Comparison of ENCODE assay signal across 2 cellular contexts in the genomic region with DNA sequence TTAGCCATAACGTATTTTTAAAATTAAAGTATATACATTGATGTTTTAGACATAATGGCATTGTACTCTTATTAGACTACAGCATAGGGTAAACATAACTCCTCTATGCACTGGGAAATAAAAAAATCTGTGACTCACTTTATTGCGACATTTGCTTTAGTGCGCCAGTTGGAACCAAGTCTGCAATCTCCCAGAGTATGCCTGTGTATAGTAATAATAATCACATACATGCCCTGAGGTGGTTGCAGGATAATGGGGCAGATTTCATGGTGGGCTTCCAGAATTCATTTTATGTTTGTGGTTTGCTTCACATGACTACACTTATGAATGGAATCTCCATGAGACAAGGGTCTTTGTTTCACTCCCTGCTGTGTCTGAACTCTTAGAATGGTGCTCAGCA.
TF ChIP-seq lines count a peak whose summit lies in the region.

No MANE protein-coding gene starts in this region.

TF ChIP-seq in IMR-90, 13 proteins besides CTCF, POLR2A, EP300 and RAD21:
- TF ChIP-seq RCOR1 (IDR thresholded peaks at IDR 0.05; ENCODE audit: insufficient replicate concordance, low read length): no peak
- no peak for TF ChIP-seq NFE2L2 (IDR thresholded peaks at IDR 0.05; ENCODE audit: low read depth, low read length)
- no peak for TF ChIP-seq CHD1 (IDR thresholded peaks at IDR 0.05; ENCODE audit: low read depth, low read length)
- TF ChIP-seq CEBPB (IDR thresholded peaks at IDR 0.05; ENCODE audit: low read depth, low read length): peak; percentile 86
- TF ChIP-seq FOS (IDR thresholded peaks at IDR 0.05; ENCODE audit: low read depth, low read length): no peak
- no peak for TF ChIP-seq RFX5 (IDR thresholded peaks at IDR 0.05; ENCODE audit: low read depth, low read length)
- no peak for TF ChIP-seq BHLHE40 (IDR thresholded peaks at IDR 0.05; ENCODE audit: low read depth, low read length)

TF ChIP-seq in SK-N-SH treated with all-trans-retinoic acid at 6 μM for 48 hours, 23 proteins besides CTCF, POLR2A, EP300 and RAD21:
- TF ChIP-seq OSR1 (CRISPR knock-in tag; IDR thresholded peaks at IDR 0.05): no peak
- TF ChIP-seq, protein P1, sequence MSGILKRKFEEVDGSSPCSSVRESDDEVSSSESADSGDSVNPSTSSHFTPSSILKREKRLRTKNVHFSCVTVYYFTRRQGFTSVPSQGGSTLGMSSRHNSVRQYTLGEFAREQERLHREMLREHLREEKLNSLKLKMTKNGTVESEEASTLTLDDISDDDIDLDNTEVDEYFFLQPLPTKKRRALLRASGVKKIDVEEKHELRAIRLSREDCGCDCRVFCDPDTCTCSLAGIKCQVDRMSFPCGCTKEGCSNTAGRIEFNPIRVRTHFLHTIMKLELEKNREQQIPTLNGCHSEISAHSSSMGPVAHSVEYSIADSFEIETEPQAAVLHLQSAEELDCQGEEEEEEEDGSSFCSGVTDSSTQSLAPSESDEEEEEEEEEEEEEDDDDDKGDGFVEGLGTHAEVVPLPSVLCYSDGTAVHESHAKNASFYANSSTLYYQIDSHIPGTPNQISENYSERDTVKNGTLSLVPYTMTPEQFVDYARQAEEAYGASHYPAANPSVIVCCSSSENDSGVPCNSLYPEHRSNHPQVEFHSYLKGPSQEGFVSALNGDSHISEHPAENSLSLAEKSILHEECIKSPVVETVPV (CRISPR knock-in tag; IDR thresholded peaks at IDR 0.05): no peak
- TF ChIP-seq ISL1 (CRISPR knock-in tag; IDR thresholded peaks at IDR 0.05): no peak
- TF ChIP-seq SNAI2 (CRISPR knock-in tag; IDR thresholded peaks at IDR 0.05): no peak
- TF ChIP-seq, protein P2, sequence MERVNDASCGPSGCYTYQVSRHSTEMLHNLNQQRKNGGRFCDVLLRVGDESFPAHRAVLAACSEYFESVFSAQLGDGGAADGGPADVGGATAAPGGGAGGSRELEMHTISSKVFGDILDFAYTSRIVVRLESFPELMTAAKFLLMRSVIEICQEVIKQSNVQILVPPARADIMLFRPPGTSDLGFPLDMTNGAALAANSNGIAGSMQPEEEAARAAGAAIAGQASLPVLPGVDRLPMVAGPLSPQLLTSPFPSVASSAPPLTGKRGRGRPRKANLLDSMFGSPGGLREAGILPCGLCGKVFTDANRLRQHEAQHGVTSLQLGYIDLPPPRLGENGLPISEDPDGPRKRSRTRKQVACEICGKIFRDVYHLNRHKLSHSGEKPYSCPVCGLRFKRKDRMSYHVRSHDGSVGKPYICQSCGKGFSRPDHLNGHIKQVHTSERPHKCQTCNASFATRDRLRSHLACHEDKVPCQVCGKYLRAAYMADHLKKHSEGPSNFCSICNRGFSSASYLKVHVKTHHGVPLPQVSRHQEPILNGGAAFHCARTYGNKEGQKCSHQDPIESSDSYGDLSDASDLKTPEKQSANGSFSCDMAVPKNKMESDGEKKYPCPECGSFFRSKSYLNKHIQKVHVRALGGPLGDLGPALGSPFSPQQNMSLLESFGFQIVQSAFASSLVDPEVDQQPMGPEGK (CRISPR knock-in tag; IDR thresholded peaks at IDR 0.05; ENCODE audit: borderline replicate concordance): no peak
- TF ChIP-seq BACH2 (CRISPR knock-in tag; IDR thresholded peaks at IDR 0.05; ENCODE audit: borderline replicate concordance): no peak
- TF ChIP-seq PPARA (CRISPR knock-in tag; IDR thresholded peaks at IDR 0.05; ENCODE audit: borderline replicate concordance): no peak
- TF ChIP-seq ZNF70 (CRISPR knock-in tag; IDR thresholded peaks at IDR 0.05): no peak
- TF ChIP-seq ARNTL (CRISPR knock-in tag; IDR thresholded peaks at IDR 0.05; ENCODE audit: borderline replicate concordance, low read depth): no peak
- TF ChIP-seq, protein P3, sequence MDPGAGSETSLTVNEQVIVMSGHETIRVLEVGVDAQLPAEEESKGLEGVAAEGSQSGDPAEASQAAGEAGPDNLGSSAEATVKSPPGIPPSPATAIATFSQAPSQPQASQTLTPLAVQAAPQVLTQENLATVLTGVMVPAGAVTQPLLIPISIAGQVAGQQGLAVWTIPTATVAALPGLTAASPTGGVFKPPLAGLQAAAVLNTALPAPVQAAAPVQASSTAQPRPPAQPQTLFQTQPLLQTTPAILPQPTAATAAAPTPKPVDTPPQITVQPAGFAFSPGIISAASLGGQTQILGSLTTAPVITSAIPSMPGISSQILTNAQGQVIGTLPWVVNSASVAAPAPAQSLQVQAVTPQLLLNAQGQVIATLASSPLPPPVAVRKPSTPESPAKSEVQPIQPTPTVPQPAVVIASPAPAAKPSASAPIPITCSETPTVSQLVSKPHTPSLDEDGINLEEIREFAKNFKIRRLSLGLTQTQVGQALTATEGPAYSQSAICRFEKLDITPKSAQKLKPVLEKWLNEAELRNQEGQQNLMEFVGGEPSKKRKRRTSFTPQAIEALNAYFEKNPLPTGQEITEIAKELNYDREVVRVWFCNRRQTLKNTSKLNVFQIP (CRISPR knock-in tag; IDR thresholded peaks at IDR 0.05; ENCODE audit: borderline replicate concordance, low read depth): no peak
- TF ChIP-seq, protein P4, sequence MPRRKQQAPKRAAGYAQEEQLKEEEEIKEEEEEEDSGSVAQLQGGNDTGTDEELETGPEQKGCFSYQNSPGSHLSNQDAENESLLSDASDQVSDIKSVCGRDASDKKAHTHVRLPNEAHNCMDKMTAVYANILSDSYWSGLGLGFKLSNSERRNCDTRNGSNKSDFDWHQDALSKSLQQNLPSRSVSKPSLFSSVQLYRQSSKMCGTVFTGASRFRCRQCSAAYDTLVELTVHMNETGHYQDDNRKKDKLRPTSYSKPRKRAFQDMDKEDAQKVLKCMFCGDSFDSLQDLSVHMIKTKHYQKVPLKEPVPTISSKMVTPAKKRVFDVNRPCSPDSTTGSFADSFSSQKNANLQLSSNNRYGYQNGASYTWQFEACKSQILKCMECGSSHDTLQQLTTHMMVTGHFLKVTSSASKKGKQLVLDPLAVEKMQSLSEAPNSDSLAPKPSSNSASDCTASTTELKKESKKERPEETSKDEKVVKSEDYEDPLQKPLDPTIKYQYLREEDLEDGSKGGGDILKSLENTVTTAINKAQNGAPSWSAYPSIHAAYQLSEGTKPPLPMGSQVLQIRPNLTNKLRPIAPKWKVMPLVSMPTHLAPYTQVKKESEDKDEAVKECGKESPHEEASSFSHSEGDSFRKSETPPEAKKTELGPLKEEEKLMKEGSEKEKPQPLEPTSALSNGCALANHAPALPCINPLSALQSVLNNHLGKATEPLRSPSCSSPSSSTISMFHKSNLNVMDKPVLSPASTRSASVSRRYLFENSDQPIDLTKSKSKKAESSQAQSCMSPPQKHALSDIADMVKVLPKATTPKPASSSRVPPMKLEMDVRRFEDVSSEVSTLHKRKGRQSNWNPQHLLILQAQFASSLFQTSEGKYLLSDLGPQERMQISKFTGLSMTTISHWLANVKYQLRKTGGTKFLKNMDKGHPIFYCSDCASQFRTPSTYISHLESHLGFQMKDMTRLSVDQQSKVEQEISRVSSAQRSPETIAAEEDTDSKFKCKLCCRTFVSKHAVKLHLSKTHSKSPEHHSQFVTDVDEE (CRISPR knock-in tag; IDR thresholded peaks at IDR 0.05): no peak
- no peak for TF ChIP-seq CSDC2 (CRISPR knock-in tag; IDR thresholded peaks at IDR 0.05)
